ENCODE assay signal across 2 cellular contexts in the genomic region with DNA sequence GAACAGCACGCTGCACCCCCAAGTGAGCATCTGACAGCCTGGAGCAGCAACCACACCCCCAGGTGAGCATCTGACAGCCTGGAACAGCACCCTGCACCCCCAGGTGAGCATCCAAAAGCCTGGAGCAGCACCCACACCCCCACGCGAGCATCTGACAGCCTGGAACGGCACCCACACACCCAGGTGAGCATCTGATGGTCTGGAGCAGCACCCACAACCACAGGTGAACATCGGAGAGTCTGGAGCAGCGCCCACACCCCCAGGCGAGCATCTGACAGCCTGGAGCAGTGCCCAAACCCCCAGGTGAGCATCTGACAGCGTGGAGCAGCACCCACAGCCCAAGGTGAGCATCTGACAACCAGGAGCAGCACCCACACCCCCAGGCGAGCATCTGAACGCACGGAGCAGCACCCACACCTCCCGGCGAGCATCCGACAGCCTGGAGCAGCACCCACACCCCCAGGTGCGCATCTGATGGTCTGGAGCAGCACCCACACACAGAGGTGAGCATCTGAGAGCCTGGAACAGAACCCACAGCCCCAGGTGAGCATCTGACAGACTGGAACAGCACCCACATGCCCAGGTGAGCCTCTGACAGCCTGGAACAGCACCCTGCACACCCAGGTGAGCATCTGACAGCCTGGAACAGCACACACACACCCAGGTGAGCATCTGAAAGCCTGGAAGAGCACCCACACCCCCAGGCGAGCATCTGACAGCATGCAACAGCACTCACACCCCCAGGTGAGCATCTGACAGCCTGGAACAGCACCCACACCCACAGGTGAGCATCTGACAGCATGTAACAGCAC.
TF ChIP-seq lines count a peak whose summit lies in the region.

No MANE protein-coding gene starts in this region.

TF ChIP-seq in HEK293, 187 proteins besides CTCF, POLR2A, EP300 and RAD21:
- peak; percentile 20; the same call in 1 of the 2 replicates for TF ChIP-seq GLIS2 (tag by site-specific recombination; IDR thresholded peaks at IDR 0.05)
- peak; percentile 59; the same call in 1 of the 2 replicates for TF ChIP-seq ZEB2 (tag by site-specific recombination; IDR thresholded peaks at IDR 0.05)

TF ChIP-seq in H1, 55 proteins besides CTCF, POLR2A, EP300 and RAD21:
- TF ChIP-seq RNF2 (IDR thresholded peaks at IDR 0.05; ENCODE audit: borderline replicate concordance, low read depth, low read length, missing control alignments, poor library complexity, severe bottlenecking), result peak; percentile 34
